ENCODE assay signal across 8 cellular contexts in genomic region chr1:88892146-88892877, GRCh38. TPM values are rescaled to one million over a fixed set of nuclear protein-coding genes. Genes with fewer than 3 reads are reported as not detected.
DNase-seq lines count a peak whose midpoint lies in the region; TF ChIP-seq lines count a peak whose summit lies in the region.

No MANE protein-coding gene starts in this region.

- H3K27me3 ChIP-seq in adipocyte (replicated peaks; ENCODE audit: control insufficient read depth, insufficient read depth, low read length), result no peaks in the 10 kb centered on the region
- no peaks in the 10 kb centered on the region for H3K27me3 ChIP-seq in kidney epithelial cell (ENCODE audit: control insufficient read depth, insufficient read depth, low read length)
- no peaks in the 10 kb centered on the region for H3K27me3 ChIP-seq in suprapubic skin

- H3K4me3 ChIP-seq in adipocyte (ENCODE audit: low read length) (peak overlapping the region; percentile 95), kidney epithelial cell (ENCODE audit: low read depth, low read length) (peak overlapping the region; percentile 86), suprapubic skin (peak overlapping the region; percentile 77)

- H3K9me3 ChIP-seq in adipocyte (ENCODE audit: control insufficient read depth, low read length), result no peaks in the 10 kb centered on the region
- H3K9me3 ChIP-seq in suprapubic skin, result no peaks in the 10 kb centered on the region

- in situ Hi-C loops in GM13977 (cut with MboI; ENCODE audit: low pct_unique_long_range_greater_than_20kb, low sequenced_read_pairs, unreplicated experiment), result no loop called here

- no peak for TF ChIP-seq POLR2A in suprapubic skin (IDR thresholded peaks at IDR 0.05)

- H3K27ac ChIP-seq in suprapubic skin, result no peak overlapping the region

- WGBS in suprapubic skin, result 62% methylated on average over 17 of the region's 17 CpGs

- TF ChIP-seq CTCF in kidney epithelial cell (IDR thresholded peaks at IDR 0.05; ENCODE audit: insufficient read depth, low read length, poor library complexity, severe bottlenecking), result no peak
- TF ChIP-seq CTCF in suprapubic skin (IDR thresholded peaks at IDR 0.05), result no peak
- TF ChIP-seq CTCF in GM13977 (IDR thresholded peaks at IDR 0.05; ENCODE audit: extremely low read depth, insufficient read depth, missing control alignments), result no peak

- H3K9ac ChIP-seq in adipocyte (ENCODE audit: low read length), result peak overlapping the region; percentile 95

- DNase-seq in activated CD4-positive, alpha-beta T cell treated with anti-CD3 and anti-CD28 coated beads for 48 hours, result peak; percentile 29
- DNase-seq in activated CD4-positive, alpha-beta T cell treated with anti-CD3 and anti-CD28 coated beads, Interleukin-2, amount 50 U/mL, for 4 hours, result no peak
- DNase-seq in NCI-H2196 (lab: John Stamatoyannopoulos, UW; ENCODE audit: unreplicated experiment), result peak; percentile 73
- DNase-seq in adipocyte (ENCODE audit: low read depth), result peak; percentile 26
- no peak for DNase-seq in kidney epithelial cell (ENCODE audit: low read depth)
- no peak for DNase-seq in suprapubic skin (ENCODE audit: low spot score in 2 of 2)
- DNase-seq in stimulated activated CD4-positive, alpha-beta T cell treated with anti-CD3 and anti-CD28 coated beads, Interleukin-15, amount 100 ng/mL, for 24 hours, result no peak
- no peak for DNase-seq in GM13977 (ENCODE audit: low spot score)

- TF ChIP-seq EP300 in suprapubic skin (IDR thresholded peaks at IDR 0.05), result no peak

- no peaks in the 10 kb centered on the region for H3K36me3 ChIP-seq in adipocyte (ENCODE audit: control insufficient read depth, insufficient read depth, low read length, severe bottlenecking)
- H3K36me3 ChIP-seq in kidney epithelial cell (ENCODE audit: control insufficient read depth, insufficient read depth, low read length), result no peaks in the 10 kb centered on the region
- H3K36me3 ChIP-seq in suprapubic skin, result peaks cover under 1% of the 10 kb centered on the region

- peaks cover 17% of the 10 kb centered on the region for H3K4me1 ChIP-seq in adipocyte (ENCODE audit: control insufficient read depth, insufficient read depth, low read length)
- peaks cover 25% of the 10 kb centered on the region for H3K4me1 ChIP-seq in suprapubic skin

RNA-seq across cellular contexts. Expression of gene GTF2B, which starts 0.9 kb away (rescaled TPM):
- total RNA-seq in kidney epithelial cell, result 28.5 and 36.3 TPM in 2 replicates
- total RNA-seq in suprapubic skin, result 10 to 100 TPM; 31.3 to 39.5 (median 35.5) TPM

Comparison
In these comparisons a context has a peak if more than half of its experiments do, and no peak if none do; other contexts are left out.
1. DNase-seq: peak in activated CD4-positive, alpha-beta T cell treated with anti-CD3 and anti-CD28 coated beads for 48 hours (single experiment), NCI-H2196 (single experiment) and adipocyte (single experiment); none in activated CD4-positive, alpha-beta T cell treated with anti-CD3 and anti-CD28 coated beads, Interleukin-2, amount 50 U/mL, for 4 hours (0 of 2), kidney epithelial cell (single experiment), suprapubic skin (0 of 2), stimulated activated CD4-positive, alpha-beta T cell treated with anti-CD3 and anti-CD28 coated beads, Interleukin-15, amount 100 ng/mL, for 24 hours (single experiment) and GM13977 (single experiment).
2. Peak in every context shown above with its lines, with median percentiles within 50 percentile points of each other: H3K4me3 ChIP-seq.